In the genomic region with DNA sequence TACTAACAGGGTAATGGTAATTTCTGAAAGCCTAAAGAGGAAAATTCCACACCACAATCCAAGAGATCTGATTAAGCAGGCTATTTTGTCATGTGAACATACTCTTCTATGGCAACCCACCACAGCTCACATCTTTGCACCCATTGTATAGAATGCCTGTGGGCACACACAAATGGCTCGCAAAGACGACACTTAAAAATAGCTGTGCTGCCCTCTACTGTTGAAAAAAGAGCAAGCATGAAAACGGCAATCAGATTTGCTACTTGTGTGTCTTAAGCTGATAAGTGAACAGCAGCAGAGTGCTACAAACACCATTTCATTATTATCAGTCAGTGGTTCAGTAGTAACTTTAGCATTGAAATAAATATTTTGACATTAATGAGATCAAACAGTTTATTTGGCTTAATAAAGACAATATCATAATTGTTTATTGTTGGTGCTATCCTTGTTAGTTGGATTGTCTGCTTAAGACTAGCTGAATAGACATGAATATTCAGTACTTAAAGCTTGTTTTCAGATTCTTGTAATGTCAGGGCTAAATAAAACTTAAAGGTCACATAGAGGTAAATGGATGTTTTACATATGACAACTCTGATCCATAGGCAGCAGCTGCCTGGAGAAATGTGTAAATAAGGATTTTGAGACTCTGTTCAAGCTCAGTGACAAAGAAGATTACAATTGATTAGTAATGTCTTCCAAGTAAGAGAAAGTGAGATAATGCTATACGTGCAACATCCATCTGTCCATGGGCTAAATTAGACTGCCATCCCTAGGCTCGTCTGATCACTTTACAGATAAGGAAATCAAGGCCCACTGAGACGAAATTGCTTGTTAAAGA, we compare ENCODE assay signal across 7 cellular contexts.
A peak's percentile ranks its signal among the peaks of the same experiment; 100 is the strongest.
DNase-seq lines count a peak whose midpoint lies in the region; ATAC-seq and TF ChIP-seq lines count a peak whose summit lies in the region.

No MANE protein-coding gene starts in this region.

- H3K4me1 Mint-ChIP-seq in nephron progenitor cell = peaks cover 15% of the 10 kb centered on the region

- peak; percentile 21 for DNase-seq in G401 (ENCODE audit: low spot score)
- DNase-seq in GM19238 (ENCODE audit: insufficient read length, low spot score) = peak; percentile 2
- peak; percentile 4 for DNase-seq in NCI-H748 treated with DMSO at 0.1 percent for 48 hours (lab: John Stamatoyannopoulos, UW)
- DNase-seq in mammary epithelial cell = peak; percentile 17
- DNase-seq in nephron progenitor cell = peak; percentile 5
- DNase-seq in posterior vena cava (ENCODE audit: low spot score) = no peak

- no peaks in the 10 kb centered on the region for H3K36me3 ChIP-seq in mammary epithelial cell (ENCODE audit: insufficient read depth, low read length)

- intact Hi-C loops in mammary epithelial cell (cut with micrococcal nuclease) = loop anchor here (1.0 to 5.0 kb wide), 2 partner anchors 396 to 798 kb away; no protein-coding TSS in a partner anchor
- intact Hi-C loops in posterior vena cava (cut with DNase I) = no loop called here

- in situ Hi-C loops in G401 (cut with HindIII; ENCODE audit: low sequenced_read_pairs) = no loop called here
- in situ Hi-C loops in mammary epithelial cell (cut with MboI; ENCODE audit: low sequenced_read_pairs in 2 of 2) = no loop called here

- dilution Hi-C loops in mammary epithelial cell (cut with HindIII; ENCODE audit: low sequenced_read_pairs) = no loop called here

- H3K9me3 ChIP-seq in mammary epithelial cell (replicated peaks; ENCODE audit: insufficient read depth, low read length) = no peaks in the 10 kb centered on the region

- H2AFZ ChIP-seq in mammary epithelial cell (ENCODE audit: low read depth, low read length) = no peak overlapping the region

- CTCF ChIA-PET in mammary epithelial cell (lab: Charles Lee; ENCODE audit: low non-redundant PET) = interaction anchor here (0.6 to 1.2 kb wide), 4 partner anchors 292 to 798 kb away, joined by 3 to 19 read pairs (median 4); no protein-coding TSS in a partner anchor

- peak; percentile 68 for ATAC-seq in HG03196 (IDR thresholded peaks at IDR 0.05; ENCODE audit: unreplicated experiment)

- H3K36me3 Mint-ChIP-seq in nephron progenitor cell (ENCODE audit: low read depth) = no peaks in the 10 kb centered on the region

- H3K27ac ChIP-seq in mammary epithelial cell (ENCODE audit: insufficient read depth, low read depth, low read length) = no peak overlapping the region

- H4K20me1 ChIP-seq in mammary epithelial cell (ENCODE audit: insufficient read depth, low read length) = no peaks in the 10 kb centered on the region

- H3K27me3 Mint-ChIP-seq in nephron progenitor cell (ENCODE audit: low read depth, poor library complexity) = no peaks in the 10 kb centered on the region

- H3K9me3 Mint-ChIP-seq in nephron progenitor cell = peaks cover 26% of the 10 kb centered on the region

- no peak overlapping the region for H3K9ac ChIP-seq in mammary epithelial cell (ENCODE audit: insufficient read depth, low read length)

- no peak overlapping the region for H3K27ac Mint-ChIP-seq in nephron progenitor cell

- BruUV-seq in mammary epithelial cell (replicated peaks; lab: Mats Ljungman, UMichigan) = no TSS peak

- H3K27me3 ChIP-seq in mammary epithelial cell (ENCODE audit: insufficient read depth, low read length) = no peaks in the 10 kb centered on the region

- TF ChIP-seq CTCF in mammary epithelial cell (conservative IDR thresholded peaks at IDR 0.05 in 1 of 2, IDR thresholded peaks at IDR 0.05 in 1 of 2; ENCODE audit: extremely low read depth in 1 of 2, insufficient read depth in 1 of 2, low read depth in 1 of 2, low read length in 2 of 2) (peak; percentile 33 to 62), nephron progenitor cell (IDR thresholded peaks at IDR 0.05) (peak; percentile 59)

- H3K4me2 ChIP-seq in mammary epithelial cell (ENCODE audit: insufficient read depth, low read depth, low read length) = no peak overlapping the region

- H3K4me3 Mint-ChIP-seq in nephron progenitor cell = no peak overlapping the region

- no peak overlapping the region for H3K4me3 ChIP-seq in mammary epithelial cell (replicated peaks in 1 of 3; ENCODE audit: insufficient read depth in 1 of 3, low read depth in 2 of 3, low read length in 3 of 3)

- H3K4me1 ChIP-seq in mammary epithelial cell (ENCODE audit: insufficient read depth, low read length) = no peaks in the 10 kb centered on the region

- WGBS in mammary epithelial cell (ENCODE audit: low coverage, missing lambda C conversion rate) = 13% methylated on average over 6 of the region's 6 CpGs

- H3K79me2 ChIP-seq in mammary epithelial cell (ENCODE audit: insufficient read depth, low read length) = no peaks in the 10 kb centered on the region
